ENCODE assay signal across 27 cellular contexts in genomic region chr1:154822717-154823116, GRCh38. TPM values are rescaled to one million over a fixed set of nuclear protein-coding genes. Genes with fewer than 3 reads are reported as not detected.
DNase-seq lines count a peak whose midpoint lies in the region; ATAC-seq and TF ChIP-seq lines count a peak whose summit lies in the region.
"Had no signal": no experiment of that assay in that cellular context is flagged by ENCODE, and none has a peak within 500 bp of the region (broad histone marks: within the 10 kb centered on the region; RNA-seq: fewer than 3 reads in every experiment).

No MANE protein-coding gene starts in this region.

- no peak overlapping the region for H2BK15ac ChIP-seq in mesenchymal stem cell (ENCODE audit: low read depth, poor library complexity, severe bottlenecking)

- H3K4me3 ChIP-seq in KMS-11 (IDR thresholded peaks at IDR 0.05; ENCODE audit: insufficient read depth, low read depth, low read length) (no peak overlapping the region), mesenchymal stem cell (ENCODE audit: insufficient read depth in 1 of 2, low read depth in 1 of 2, low read length in 2 of 2) (no peak overlapping the region), OCI-LY7 (ENCODE audit: low read depth, low read length, poor library complexity, severe bottlenecking) (no peak overlapping the region), MG63 (no peak overlapping the region)
- H3K4me3 ChIP-seq: K562 had no signal

- H2BK12ac ChIP-seq in mesenchymal stem cell (ENCODE audit: low read length in 2 of 2) = no peak overlapping the region

- TF ChIP-seq CTCF in GM10266 (IDR thresholded peaks at IDR 0.05; ENCODE audit: control insufficient read depth, insufficient read depth, low read depth, missing control alignments) (no peak), KMS-11 (conservative IDR thresholded peaks at IDR 0.05; ENCODE audit: low read depth, low read length) (no peak), OCI-LY7 (conservative IDR thresholded peaks at IDR 0.05; ENCODE audit: low read length) (no peak)

- H2BK5ac ChIP-seq in mesenchymal stem cell (ENCODE audit: low read depth, low read length, poor library complexity, severe bottlenecking) = no peak overlapping the region

- H3K9me3 ChIP-seq in mesenchymal stem cell (ENCODE audit: control insufficient read depth, low read length) (no peaks in the 10 kb centered on the region), OCI-LY7 (ENCODE audit: low read length) (no peaks in the 10 kb centered on the region), MG63 (no peaks in the 10 kb centered on the region)
- H3K9me3 ChIP-seq: BE2C had no signal

- POLR2A ChIA-PET in OCI-LY7 (lab: Charles Lee) = interaction anchor here (0.6 kb wide), 1 partner anchor 9 kb away, joined by 3 read pairs; no protein-coding TSS in a partner anchor

- H3K27me3 ChIP-seq in KMS-11 (ENCODE audit: insufficient read depth, low read depth) = no peaks in the 10 kb centered on the region
- H3K27me3 ChIP-seq in mesenchymal stem cell (ENCODE audit: control insufficient read depth in 1 of 2, insufficient read depth in 1 of 2, low read length in 2 of 2) = peaks cover 31 to 61% of the 10 kb centered on the region in 2 experiments
- no peaks in the 10 kb centered on the region for H3K27me3 ChIP-seq in MG63
- H3K27me3 ChIP-seq: BE2C had no signal

- H3K23ac ChIP-seq in mesenchymal stem cell (ENCODE audit: low read length in 2 of 2) = no peak overlapping the region

- H3K18ac ChIP-seq in mesenchymal stem cell (ENCODE audit: low read depth in 1 of 2, low read length in 2 of 2) = no peak overlapping the region

- peak overlapping the region; percentile 10 for H4K91ac ChIP-seq in mesenchymal stem cell (ENCODE audit: low read length)

- H3K36me3 ChIP-seq in KMS-11 (ENCODE audit: insufficient read depth) (no peaks in the 10 kb centered on the region), mesenchymal stem cell (ENCODE audit: control insufficient read depth in 1 of 2, insufficient read depth in 2 of 2, low read depth in 1 of 2, low read length in 2 of 2) (no peaks in the 10 kb centered on the region), OCI-LY7 (ENCODE audit: insufficient read depth, low read length) (peaks cover 43% of the 10 kb centered on the region), MG63 (no peaks in the 10 kb centered on the region)
- H3K36me3 ChIP-seq: BE2C had no signal

- intact Hi-C loops in OCI-LY7 (cut with micrococcal nuclease; ENCODE audit: unreplicated experiment) = no loop called here

- H3K4me2 ChIP-seq in KMS-11 = peak overlapping the region; percentile 17; the same call in 1 of the 2 replicates
- no peak overlapping the region for H3K4me2 ChIP-seq in mesenchymal stem cell (ENCODE audit: low read length, poor library complexity, severe bottlenecking)
- no peak overlapping the region for H3K4me2 ChIP-seq in OCI-LY7 (ENCODE audit: low read length)

- H3K27ac ChIP-seq in KMS-11 (no peak overlapping the region), mesenchymal stem cell (ENCODE audit: low read length, poor library complexity, severe bottlenecking) (no peak overlapping the region), OCI-LY7 (ENCODE audit: low read depth, low read length, poor library complexity, severe bottlenecking) (no peak overlapping the region)
- H3K27ac ChIP-seq: 22Rv1 had no signal

- H4K20me1 ChIP-seq in KMS-11 (ENCODE audit: insufficient read depth) (no peaks in the 10 kb centered on the region), OCI-LY7 (ENCODE audit: insufficient read depth, low read length) (0 out of 2 replicates have a peak, but pooled peaks cover 4% of the 10 kb centered on the region)

- H2AK5ac ChIP-seq in mesenchymal stem cell (ENCODE audit: low read length, severe bottlenecking) = no peak overlapping the region

- H3K4me1 ChIP-seq in KMS-11 (ENCODE audit: low read depth, poor library complexity, severe bottlenecking) (peaks cover 36% of the 10 kb centered on the region), mesenchymal stem cell (ENCODE audit: control insufficient read depth, insufficient read depth, low read depth, low read length) (no peaks in the 10 kb centered on the region), OCI-LY7 (ENCODE audit: insufficient read depth, low read length, poor library complexity, severe bottlenecking) (peaks cover 13% of the 10 kb centered on the region)

- WGBS in mesenchymal stem cell = 63% methylated on average over 5 of the region's 6 CpGs

- H3K14ac ChIP-seq in mesenchymal stem cell (ENCODE audit: low read length in 2 of 2) = no peak overlapping the region

- DNase-seq in GM10266 (ENCODE audit: extremely low spot score) (peak; percentile 32), mesenchymal stem cell (no peak), OCI-LY7 (ENCODE audit: low spot score) (no peak), MG63 (no peak)
- DNase-seq in activated CD4-positive, CD25-positive, alpha-beta regulatory T cell (lab: John Stamatoyannopoulos, UW) = no peak
- DNase-seq: ACHN; BE2C; CD8-positive, alpha-beta memory T cell; DMS 273 treated with DMSO at 0.1 percent for 48 hours; DMS79; EL; GDM1; H7; NCI-H2029; NCI-H446; NCI-H524 treated with DMSO at 0.1 percent for 48 hours; NK-92 treated with Interleukin-12 subunit alpha and Interleukin-12 subunit beta, amount 100 ng/mL, for 24 hours; Right ventricle myocardium superior; RPMI8226 had no signal

- no peaks in the 10 kb centered on the region for H3K79me2 ChIP-seq in KMS-11 (ENCODE audit: insufficient read depth, low read depth)
- no peaks in the 10 kb centered on the region for H3K79me2 ChIP-seq in OCI-LY7 (ENCODE audit: insufficient read depth, low read depth, low read length)

- H3K9me2 ChIP-seq in OCI-LY7 (ENCODE audit: insufficient read depth, low read length) = no peaks in the 10 kb centered on the region

- H2BK120ac ChIP-seq in mesenchymal stem cell (ENCODE audit: low read depth, low read length) = peak overlapping the region; percentile 3

- H2AFZ ChIP-seq in KMS-11 (ENCODE audit: low read depth) = no peak overlapping the region
- no peak overlapping the region for H2AFZ ChIP-seq in mesenchymal stem cell (ENCODE audit: low read depth, low read length)
- no peak overlapping the region for H2AFZ ChIP-seq in OCI-LY7 (ENCODE audit: low read length)

- H4K8ac ChIP-seq in mesenchymal stem cell (ENCODE audit: low read length) = no peak overlapping the region

- CTCF ChIA-PET in OCI-LY7 (lab: Charles Lee; ENCODE audit: unreplicated experiment) = no interaction called here

- BruUV-seq in OCI-LY7 (replicated peaks; lab: Mats Ljungman, UMichigan) = no TSS peak

- H3K9ac ChIP-seq in KMS-11 (no peak overlapping the region), mesenchymal stem cell (ENCODE audit: low read length) (no peak overlapping the region)

- ATAC-seq in GM19351 (IDR thresholded peaks at IDR 0.05; ENCODE audit: unreplicated experiment) (peak; percentile 74), GM19455 (IDR thresholded peaks at IDR 0.05; ENCODE audit: unreplicated experiment) (no peak)
- ATAC-seq: HepG2, K562 had no signal

- H3K4ac ChIP-seq in mesenchymal stem cell (ENCODE audit: low read depth in 1 of 2, low read length in 2 of 2) = no peak overlapping the region

- no peaks in the 10 kb centered on the region for H3K79me1 ChIP-seq in mesenchymal stem cell (replicated peaks; ENCODE audit: low read length, poor library complexity, severe bottlenecking)

RNA-seq across cellular contexts. Expression of gene KCNN3, which starts 47.4 kb away (rescaled TPM):
- 0.81 TPM for polyA plus RNA-seq in mesenchymal stem cell (2013, experiment 1 of 2)
- polyA plus RNA-seq in mesenchymal stem cell (2013, experiment 2 of 2) = 0.75 TPM
- 11.4 and 14.8 TPM in 2 replicates for total RNA-seq in OCI-LY7 (2014; rRNA removed; shearing (Covaris generic))
- 44.5 and 50.8 TPM in 2 replicates for total RNA-seq in OCI-LY7 (2022)
- 1.6 TPM in 1 of 2 replicates, not detected in the other for total RNA-seq in MG63 (2014; rRNA removed; shearing (Covaris generic); ENCODE audit: low replicate concordance)
- total RNA-seq: HepG2, HT-29 had no signal
- polyA plus RNA-seq: CD14-positive monocyte; CD8-positive, alpha-beta memory T cell; HepG2 had no signal
